ENCODE assay signal across 19 cellular contexts in the genomic region with DNA sequence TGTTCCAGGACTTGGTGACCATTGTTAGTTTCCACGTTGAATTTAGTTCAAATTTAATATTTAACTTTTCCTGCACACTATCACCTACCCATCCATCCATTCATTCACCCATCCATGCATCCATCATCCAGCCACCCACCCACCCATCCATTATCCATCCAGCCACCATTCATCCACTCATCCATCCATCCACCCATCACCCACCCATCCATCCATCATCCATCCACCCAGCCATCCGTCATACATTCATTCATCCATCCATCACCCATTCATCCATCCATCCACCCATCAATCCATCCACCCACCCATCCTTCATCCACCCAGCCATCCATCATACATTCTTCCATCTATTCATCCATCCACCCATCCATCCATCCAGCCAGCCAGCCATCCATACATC. TPM values are rescaled to one million over a fixed set of nuclear protein-coding genes. Genes with fewer than 3 reads are reported as not detected.
DNase-seq lines count a peak whose midpoint lies in the region; ATAC-seq and TF ChIP-seq lines count a peak whose summit lies in the region.
"Had no signal": no experiment of that assay in that cellular context is flagged by ENCODE, and none has a peak within 500 bp of the region (broad histone marks: within the 10 kb centered on the region; RNA-seq: fewer than 3 reads in every experiment).

No MANE protein-coding gene starts in this region.

- CTCF ChIA-PET in Calu3 (lab: Charles Lee), result no interaction called here
- CTCF ChIA-PET in HEK293T (lab: Yijun Ruan, JAX), result no interaction called here

- no peak for TF ChIP-seq CTCF in Calu3 (IDR thresholded peaks at IDR 0.05; ENCODE audit: unreplicated experiment)
- no peak for TF ChIP-seq CTCF in upper lobe of right lung (IDR thresholded peaks at IDR 0.05)

- 71% methylated on average over 2 of the region's 2 CpGs for WGBS in mesenchymal stem cell

- no peaks in the 10 kb centered on the region for H3K79me1 ChIP-seq in mesenchymal stem cell (replicated peaks; ENCODE audit: low read length, poor library complexity, severe bottlenecking)

- peaks cover 0 to 3% of the 10 kb centered on the region in 2 experiments for H3K36me3 ChIP-seq in mesenchymal stem cell (ENCODE audit: control insufficient read depth in 1 of 2, insufficient read depth in 2 of 2, low read depth in 1 of 2, low read length in 2 of 2)
- H3K36me3 ChIP-seq in upper lobe of right lung, result no peaks in the 10 kb centered on the region
- H3K36me3 ChIP-seq: BLaER1 treated with 17β-estradiol and CSF1 and Interleukin-3, amounts not matched to agents 10 nM and 100 nM; HAP-1 had no signal

- H2AK5ac ChIP-seq in mesenchymal stem cell (ENCODE audit: low read length, severe bottlenecking), result no peak overlapping the region

- H3K4me2 ChIP-seq in mesenchymal stem cell (ENCODE audit: low read length, poor library complexity, severe bottlenecking), result no peak overlapping the region

- DNase-seq in Calu3, result no peak
- no peak for DNase-seq in HEK293T (ENCODE audit: extremely low spot score)
- no peak for DNase-seq in mesenchymal stem cell
- DNase-seq in upper lobe of right lung, result peak; percentile 3
- no peak for DNase-seq in stimulated activated naive B cell treated with anti-CD40 and anti-IgM and Interleukin-4, amounts not matched to agents 10 μg/mL and 1 μg/mL and 100 μg/mL, for 72 hours
- no peak for DNase-seq in activated effector memory CD4-positive, alpha-beta T cell treated with Interleukin-2 at 50 U/mL for 16 hours
- DNase-seq: CD8-positive, alpha-beta T cell; DMS 273 treated with DMSO at 0.1 percent for 48 hours; DMS53; DND-41; EL; HFFc6; IMR-90 had no signal

- no peak overlapping the region for H2BK12ac ChIP-seq in mesenchymal stem cell (ENCODE audit: low read length in 2 of 2)

- H3K27me3 Mint-ChIP-seq in Calu3 (ENCODE audit: unreplicated experiment), result peaks cover 83% of the 10 kb centered on the region
- peaks cover 25 to 51% of the 10 kb centered on the region in 2 donors for H3K27me3 Mint-ChIP-seq in stimulated activated naive B cell treated with anti-CD40 and anti-IgM and Interleukin-4, amounts not matched to agents 10 μg/mL and 1 μg/mL and 100 μg/mL, for 72 hours

- H3K4me1 ChIP-seq in mesenchymal stem cell (ENCODE audit: control insufficient read depth, insufficient read depth, low read depth, low read length) (peaks cover 4% of the 10 kb centered on the region), upper lobe of right lung (peaks cover 13% of the 10 kb centered on the region)
- H3K4me1 ChIP-seq: HAP-1 had no signal

- peak overlapping the region; percentile 12 for H3K27ac Mint-ChIP-seq in Calu3 (ENCODE audit: unreplicated experiment)
- H3K27ac Mint-ChIP-seq in stimulated activated naive B cell treated with anti-CD40 and anti-IgM and Interleukin-4, amounts not matched to agents 10 μg/mL and 1 μg/mL and 100 μg/mL, for 72 hours, result no peak overlapping the region
- H3K27ac Mint-ChIP-seq: B cell; CD8-positive, alpha-beta T cell; HFFc6 had no signal

- intact Hi-C loops in Calu3 (cut with micrococcal nuclease; ENCODE audit: unreplicated experiment), result no loop called here
- intact Hi-C loops in upper lobe of right lung (cut with DNase I), result no loop called here

- H2BK5ac ChIP-seq in mesenchymal stem cell (ENCODE audit: low read depth, low read length, poor library complexity, severe bottlenecking), result no peak overlapping the region

- no TSS peak for BruUV-seq in Calu3 (replicated peaks; lab: Mats Ljungman, UMichigan)

- no peak overlapping the region for H4K8ac ChIP-seq in mesenchymal stem cell (ENCODE audit: low read length)

- no peak overlapping the region for H3K23ac ChIP-seq in mesenchymal stem cell (ENCODE audit: low read length in 2 of 2)

- no peak for ATAC-seq in upper lobe of right lung
- no peak for ATAC-seq in GM19328 (IDR thresholded peaks at IDR 0.05; ENCODE audit: unreplicated experiment)
- ATAC-seq in stimulated activated naive B cell treated with anti-CD40 and anti-IgM and Interleukin-4, amounts not matched to agents 10 μg/mL and 1 μg/mL and 100 μg/mL, for 72 hours (replicated peaks), result no peak
- ATAC-seq: CD8-positive, alpha-beta T cell; GM12878 had no signal

- H3K9ac ChIP-seq in mesenchymal stem cell (ENCODE audit: low read length), result no peak overlapping the region
- H3K9ac ChIP-seq: BLaER1 treated with 17β-estradiol and CSF1 and Interleukin-3, amounts not matched to agents 10 nM and 100 nM had no signal

- H3K27me3 ChIP-seq in mesenchymal stem cell (ENCODE audit: control insufficient read depth in 1 of 2, insufficient read depth in 1 of 2, low read length in 2 of 2) (peaks cover 0 to 63% of the 10 kb centered on the region in 2 experiments), upper lobe of right lung (peaks cover 22% of the 10 kb centered on the region)

- H2AFZ ChIP-seq in mesenchymal stem cell (ENCODE audit: low read depth, low read length), result no peak overlapping the region

- H3K18ac ChIP-seq in mesenchymal stem cell (ENCODE audit: low read depth in 1 of 2, low read length in 2 of 2), result no peak overlapping the region

- H4K91ac ChIP-seq in mesenchymal stem cell (ENCODE audit: low read length), result peak overlapping the region; percentile 31

- no peak overlapping the region for H2BK120ac ChIP-seq in mesenchymal stem cell (ENCODE audit: low read depth, low read length)

- peaks cover 4% of the 10 kb centered on the region for H3K9me3 Mint-ChIP-seq in Calu3 (ENCODE audit: low read depth, unreplicated experiment)
- H3K9me3 Mint-ChIP-seq in stimulated activated naive B cell treated with anti-CD40 and anti-IgM and Interleukin-4, amounts not matched to agents 10 μg/mL and 1 μg/mL and 100 μg/mL, for 72 hours, result peaks cover 10 to 12% of the 10 kb centered on the region in 2 donors
- H3K9me3 Mint-ChIP-seq: CD8-positive, alpha-beta T cell had no signal

- H2BK15ac ChIP-seq in mesenchymal stem cell (ENCODE audit: low read depth, poor library complexity, severe bottlenecking), result no peak overlapping the region

- H3K36me3 Mint-ChIP-seq in Calu3 (ENCODE audit: insufficient read depth, unreplicated experiment), result peaks cover 12% of the 10 kb centered on the region
- H3K36me3 Mint-ChIP-seq in stimulated activated naive B cell treated with anti-CD40 and anti-IgM and Interleukin-4, amounts not matched to agents 10 μg/mL and 1 μg/mL and 100 μg/mL, for 72 hours, result peaks cover 8 to 21% of the 10 kb centered on the region in 2 donors
- H3K36me3 Mint-ChIP-seq: CD8-positive, alpha-beta T cell had no signal

- POLR2A ChIA-PET in HEK293T (lab: Yijun Ruan, JAX), result no interaction called here

- H3K4ac ChIP-seq in mesenchymal stem cell (ENCODE audit: low read depth in 1 of 2, low read length in 2 of 2), result no peak overlapping the region

- H3K9me3 ChIP-seq in mesenchymal stem cell (ENCODE audit: control insufficient read depth, low read length) (no peaks in the 10 kb centered on the region), upper lobe of right lung (no peaks in the 10 kb centered on the region)
- H3K9me3 ChIP-seq: HAP-1 had no signal

- peaks cover 9% of the 10 kb centered on the region for H3K4me1 Mint-ChIP-seq in Calu3 (ENCODE audit: low read depth, unreplicated experiment)
- H3K4me1 Mint-ChIP-seq in stimulated activated naive B cell treated with anti-CD40 and anti-IgM and Interleukin-4, amounts not matched to agents 10 μg/mL and 1 μg/mL and 100 μg/mL, for 72 hours, result peaks cover 5 to 11% of the 10 kb centered on the region in 2 donors
- H3K4me1 Mint-ChIP-seq: B cell had no signal

- no peak overlapping the region for H3K14ac ChIP-seq in mesenchymal stem cell (ENCODE audit: low read length in 2 of 2)

- no peak overlapping the region for H3K27ac ChIP-seq in mesenchymal stem cell (ENCODE audit: low read length, poor library complexity, severe bottlenecking)
- H3K27ac ChIP-seq in upper lobe of right lung, result no peak overlapping the region
- H3K27ac ChIP-seq: HL-60 had no signal

- H3K4me3 Mint-ChIP-seq in Calu3 (ENCODE audit: low read depth, unreplicated experiment), result no peak overlapping the region
- H3K4me3 Mint-ChIP-seq in stimulated activated naive B cell treated with anti-CD40 and anti-IgM and Interleukin-4, amounts not matched to agents 10 μg/mL and 1 μg/mL and 100 μg/mL, for 72 hours, result no peak overlapping the region
- H3K4me3 Mint-ChIP-seq: B cell; CD8-positive, alpha-beta T cell; HFFc6 had no signal

- no peak overlapping the region for H3K4me3 ChIP-seq in mesenchymal stem cell (ENCODE audit: insufficient read depth in 1 of 2, low read depth in 1 of 2, low read length in 2 of 2)
- H3K4me3 ChIP-seq in upper lobe of right lung, result no peak overlapping the region
- H3K4me3 ChIP-seq: BLaER1 treated with 17β-estradiol and CSF1 and Interleukin-3, amounts not matched to agents 10 nM and 100 nM; GM12878; HAP-1 had no signal

TF ChIP-seq in HEK293T, 16 proteins besides CTCF, POLR2A, EP300 and RAD21:
- TF ChIP-seq, protein P1, sequence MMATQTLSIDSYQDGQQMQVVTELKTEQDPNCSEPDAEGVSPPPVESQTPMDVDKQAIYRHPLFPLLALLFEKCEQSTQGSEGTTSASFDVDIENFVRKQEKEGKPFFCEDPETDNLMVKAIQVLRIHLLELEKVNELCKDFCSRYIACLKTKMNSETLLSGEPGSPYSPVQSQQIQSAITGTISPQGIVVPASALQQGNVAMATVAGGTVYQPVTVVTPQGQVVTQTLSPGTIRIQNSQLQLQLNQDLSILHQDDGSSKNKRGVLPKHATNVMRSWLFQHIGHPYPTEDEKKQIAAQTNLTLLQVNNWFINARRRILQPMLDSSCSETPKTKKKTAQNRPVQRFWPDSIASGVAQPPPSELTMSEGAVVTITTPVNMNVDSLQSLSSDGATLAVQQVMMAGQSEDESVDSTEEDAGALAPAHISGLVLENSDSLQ (IDR thresholded peaks at IDR 0.05), result peak; percentile 35; the same call in 1 of the 2 replicates
- no peak for TF ChIP-seq ZNF384 (IDR thresholded peaks at IDR 0.05)
TF ChIP-seq in HEK293T: peak in this region for 1.

RNA-seq across cellular contexts. Expression of a gene that starts 21.8 kb away (rescaled TPM):
- total RNA-seq in Calu3 (2022) (62.5 and 67.3 TPM in 2 replicates), upper lobe of right lung (16.5 TPM)
- polyA plus RNA-seq in mesenchymal stem cell (2013, experiment 1 of 2), result 16.6 TPM
- polyA plus RNA-seq in mesenchymal stem cell (2013, experiment 2 of 2), result 15.7 TPM

RNA-seq across cellular contexts. Expression of a gene that starts 22.0 kb away (rescaled TPM):
- total RNA-seq in Calu3 (2022) (46.3 and 48.0 TPM in 2 replicates), upper lobe of right lung (16.2 TPM)
- polyA plus RNA-seq in mesenchymal stem cell (2013, experiment 1 of 2), result 4.3 TPM
- polyA plus RNA-seq in mesenchymal stem cell (2013, experiment 2 of 2), result 4.4 TPM
